In genomic region chr4:48268956-48269860, GRCh38 we compare ENCODE assay signal across 1 cellular context.
A peak's percentile ranks its signal among the peaks of the same experiment; 100 is the strongest.
TF ChIP-seq lines count a peak whose summit lies in the region.

TSS of gene TEC (minus strand) at chr4:48269838. CDS start at chr4:48228614, 41,224 bp downstream.

TF ChIP-seq in K562, 482 proteins besides CTCF, POLR2A, EP300 and RAD21 (continued from another document and continues in another):
- TF ChIP-seq, protein P1, sequence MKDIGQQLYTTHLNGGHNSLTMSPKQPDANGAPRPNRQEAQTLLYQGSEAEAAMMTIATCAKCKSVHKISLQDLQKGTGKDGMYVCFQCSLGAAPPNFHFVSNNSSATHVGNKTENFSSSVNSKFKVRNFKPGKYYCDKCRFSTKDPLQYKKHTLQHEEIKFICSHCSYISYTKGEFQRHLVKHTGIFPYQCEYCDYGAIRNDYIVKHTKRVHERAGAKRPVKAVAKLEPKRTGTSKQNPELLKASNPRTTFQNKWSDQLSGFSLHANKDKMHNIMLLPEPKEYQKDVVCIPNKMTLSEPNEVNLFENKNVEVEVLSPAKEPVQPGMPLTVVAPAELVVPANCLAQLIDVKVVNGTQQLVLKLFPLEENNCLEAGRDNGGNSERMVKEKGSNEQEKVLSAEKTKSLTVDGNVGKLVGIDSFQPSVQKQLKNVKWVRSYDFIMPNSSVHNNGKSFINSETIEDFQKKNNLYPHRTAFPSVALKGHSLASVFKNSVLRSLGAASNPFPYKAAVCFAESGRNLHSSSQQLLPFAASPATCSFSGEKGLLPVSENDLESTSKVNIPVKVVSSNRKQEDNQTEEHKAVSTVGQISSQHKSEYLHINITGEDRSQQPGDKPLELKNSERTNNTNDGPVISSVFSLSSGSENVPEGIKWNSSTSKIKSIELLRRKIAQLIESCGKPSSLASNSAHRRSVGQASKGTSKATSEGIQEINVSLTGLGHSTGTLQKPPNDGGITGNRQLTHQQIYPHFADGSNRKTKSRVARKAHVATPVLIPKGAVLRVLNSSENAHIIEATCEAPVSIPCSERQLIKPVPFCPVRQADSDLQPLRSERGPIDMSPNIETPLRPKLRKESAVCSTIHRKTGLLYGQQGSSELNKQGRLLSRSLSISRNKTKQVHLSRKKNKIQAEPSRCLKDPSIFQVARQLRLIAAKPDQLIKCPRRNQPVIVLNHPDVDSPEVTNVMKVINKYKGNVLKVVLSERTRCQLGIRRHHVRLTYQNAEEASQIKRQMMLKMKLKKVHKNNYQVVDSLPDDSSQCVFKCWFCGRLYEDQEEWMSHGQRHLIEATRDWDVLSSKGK (CRISPR knock-in tag; IDR thresholded peaks at IDR 0.05), result no peak
- TF ChIP-seq ZNF280B (CRISPR knock-in tag; IDR thresholded peaks at IDR 0.05) (no peak), KAT8 (IDR thresholded peaks at IDR 0.05; ENCODE audit: low read depth) (no peak), PHF8 (IDR thresholded peaks at IDR 0.05; ENCODE audit: borderline replicate concordance, low read length) (peak; percentile 91; the same call in 1 of the 2 replicates), AFF1 (IDR thresholded peaks at IDR 0.05; ENCODE audit: low read depth in 1 of 2, partially characterized antibody in 2 of 2) (no peak), HEY1 (CRISPR knock-in tag; IDR thresholded peaks at IDR 0.05; ENCODE audit: borderline replicate concordance) (no peak), TAL1 (IDR thresholded peaks at IDR 0.05) (0 out of 2 replicates have a peak, but pooled peaks have one; percentile 4), XRCC5 (IDR thresholded peaks at IDR 0.05; ENCODE audit: low read depth, low read length) (0 out of 2 replicates have a peak, but pooled peaks have one; percentile 48), KAT2B (IDR thresholded peaks at IDR 0.05; ENCODE audit: low read depth, low read length) (no peak), PCBP1 (IDR thresholded peaks at IDR 0.05; ENCODE audit: low read depth, low read length, poor library complexity, severe bottlenecking) (peak; percentile 56), NFRKB (IDR thresholded peaks at IDR 0.05; ENCODE audit: low read depth) (no peak), ARHGAP35 (IDR thresholded peaks at IDR 0.05; ENCODE audit: partially characterized antibody) (no peak), GTF2B (IDR thresholded peaks at IDR 0.05; ENCODE audit: extremely low read depth, insufficient read length) (no peak), SRF (CRISPR knock-in tag; IDR thresholded peaks at IDR 0.05) (no peak), TFAP4 (CRISPR knock-in tag; IDR thresholded peaks at IDR 0.05; ENCODE audit: borderline replicate concordance) (no peak; the same call in 1 of the 2 replicates), PCBP2 (IDR thresholded peaks at IDR 0.05; ENCODE audit: low read depth, low read length, poor library complexity, severe bottlenecking) (no peak), ZNF277 (CRISPR knock-in tag; IDR thresholded peaks at IDR 0.05; ENCODE audit: borderline replicate concordance) (no peak), NR2C1 (IDR thresholded peaks at IDR 0.05) (peak; percentile 81), NR2C1 (tag; IDR thresholded peaks at IDR 0.05) (peak; percentile 76), ZNF668 (CRISPR knock-in tag; IDR thresholded peaks at IDR 0.05) (no peak), E2F5 (CRISPR knock-in tag; IDR thresholded peaks at IDR 0.05) (no peak), ZNF12 (CRISPR knock-in tag; IDR thresholded peaks at IDR 0.05) (peak; percentile 91), USF2 (CRISPR knock-in tag; IDR thresholded peaks at IDR 0.05) (peak; percentile 43), ZNF507 (tag; conservative IDR thresholded peaks at IDR 0.05) (no peak), NR2F6 (CRISPR knock-in tag; IDR thresholded peaks at IDR 0.05) (0 out of 2 replicates have a peak, but pooled peaks have one; percentile 2), LEF1 (IDR thresholded peaks at IDR 0.05) (peak; percentile 34; the same call in 1 of the 2 replicates), CBFA2T3 (IDR thresholded peaks at IDR 0.05) (peak; percentile 34; the same call in 1 of the 2 replicates), NELFE (IDR thresholded peaks at IDR 0.05; ENCODE audit: insufficient read depth, insufficient read length) (no peak), CSDE1 (IDR thresholded peaks at IDR 0.05) (no peak), SRSF3 (IDR thresholded peaks at IDR 0.05; ENCODE audit: insufficient read depth, low read length) (no peak), TSC22D4 (tag; IDR thresholded peaks at IDR 0.05) (no peak), TEAD2 (tag; IDR thresholded peaks at IDR 0.05) (no peak), SIRT6 (IDR thresholded peaks at IDR 0.05; ENCODE audit: low read depth, low read length) (no peak), ZBED1 (IDR thresholded peaks at IDR 0.05) (no peak), WHSC1 (IDR thresholded peaks at IDR 0.05; ENCODE audit: low read length) (no peak), ZNF217 (CRISPR knock-in tag; IDR thresholded peaks at IDR 0.05) (no peak; the same call in 1 of the 2 replicates), TCF7 (IDR thresholded peaks at IDR 0.05; ENCODE audit: borderline replicate concordance) (no peak), ZBTB9 (CRISPR knock-in tag; IDR thresholded peaks at IDR 0.05) (0 out of 2 replicates have a peak, but pooled peaks have one; percentile 47), PRMT5 (CRISPR knock-in tag; IDR thresholded peaks at IDR 0.05) (no peak)
- TF ChIP-seq, protein P2, sequence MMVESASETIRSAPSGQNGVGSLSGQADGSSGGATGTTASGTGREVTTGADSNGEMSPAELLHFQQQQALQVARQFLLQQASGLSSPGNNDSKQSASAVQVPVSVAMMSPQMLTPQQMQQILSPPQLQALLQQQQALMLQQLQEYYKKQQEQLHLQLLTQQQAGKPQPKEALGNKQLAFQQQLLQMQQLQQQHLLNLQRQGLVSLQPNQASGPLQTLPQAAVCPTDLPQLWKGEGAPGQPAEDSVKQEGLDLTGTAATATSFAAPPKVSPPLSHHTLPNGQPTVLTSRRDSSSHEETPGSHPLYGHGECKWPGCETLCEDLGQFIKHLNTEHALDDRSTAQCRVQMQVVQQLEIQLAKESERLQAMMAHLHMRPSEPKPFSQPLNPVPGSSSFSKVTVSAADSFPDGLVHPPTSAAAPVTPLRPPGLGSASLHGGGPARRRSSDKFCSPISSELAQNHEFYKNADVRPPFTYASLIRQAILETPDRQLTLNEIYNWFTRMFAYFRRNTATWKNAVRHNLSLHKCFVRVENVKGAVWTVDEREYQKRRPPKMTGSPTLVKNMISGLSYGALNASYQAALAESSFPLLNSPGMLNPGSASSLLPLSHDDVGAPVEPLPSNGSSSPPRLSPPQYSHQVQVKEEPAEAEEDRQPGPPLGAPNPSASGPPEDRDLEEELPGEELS (CRISPR knock-in tag; IDR thresholded peaks at IDR 0.05; ENCODE audit: borderline replicate concordance), result no peak; the same call in 1 of the 2 replicates
- TF ChIP-seq, protein P3, sequence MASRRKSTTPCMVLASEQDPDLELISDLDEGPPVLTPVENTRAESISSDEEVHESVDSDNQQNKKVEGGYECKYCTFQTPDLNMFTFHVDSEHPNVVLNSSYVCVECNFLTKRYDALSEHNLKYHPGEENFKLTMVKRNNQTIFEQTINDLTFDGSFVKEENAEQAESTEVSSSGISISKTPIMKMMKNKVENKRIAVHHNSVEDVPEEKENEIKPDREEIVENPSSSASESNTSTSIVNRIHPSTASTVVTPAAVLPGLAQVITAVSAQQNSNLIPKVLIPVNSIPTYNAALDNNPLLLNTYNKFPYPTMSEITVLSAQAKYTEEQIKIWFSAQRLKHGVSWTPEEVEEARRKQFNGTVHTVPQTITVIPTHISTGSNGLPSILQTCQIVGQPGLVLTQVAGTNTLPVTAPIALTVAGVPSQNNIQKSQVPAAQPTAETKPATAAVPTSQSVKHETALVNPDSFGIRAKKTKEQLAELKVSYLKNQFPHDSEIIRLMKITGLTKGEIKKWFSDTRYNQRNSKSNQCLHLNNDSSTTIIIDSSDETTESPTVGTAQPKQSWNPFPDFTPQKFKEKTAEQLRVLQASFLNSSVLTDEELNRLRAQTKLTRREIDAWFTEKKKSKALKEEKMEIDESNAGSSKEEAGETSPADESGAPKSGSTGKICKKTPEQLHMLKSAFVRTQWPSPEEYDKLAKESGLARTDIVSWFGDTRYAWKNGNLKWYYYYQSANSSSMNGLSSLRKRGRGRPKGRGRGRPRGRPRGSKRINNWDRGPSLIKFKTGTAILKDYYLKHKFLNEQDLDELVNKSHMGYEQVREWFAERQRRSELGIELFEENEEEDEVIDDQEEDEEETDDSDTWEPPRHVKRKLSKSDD (conservative IDR thresholded peaks at IDR 0.05; ENCODE audit: low read length), result no peak
